14 cellular contexts compared by ENCODE assay signal in the genomic region with DNA sequence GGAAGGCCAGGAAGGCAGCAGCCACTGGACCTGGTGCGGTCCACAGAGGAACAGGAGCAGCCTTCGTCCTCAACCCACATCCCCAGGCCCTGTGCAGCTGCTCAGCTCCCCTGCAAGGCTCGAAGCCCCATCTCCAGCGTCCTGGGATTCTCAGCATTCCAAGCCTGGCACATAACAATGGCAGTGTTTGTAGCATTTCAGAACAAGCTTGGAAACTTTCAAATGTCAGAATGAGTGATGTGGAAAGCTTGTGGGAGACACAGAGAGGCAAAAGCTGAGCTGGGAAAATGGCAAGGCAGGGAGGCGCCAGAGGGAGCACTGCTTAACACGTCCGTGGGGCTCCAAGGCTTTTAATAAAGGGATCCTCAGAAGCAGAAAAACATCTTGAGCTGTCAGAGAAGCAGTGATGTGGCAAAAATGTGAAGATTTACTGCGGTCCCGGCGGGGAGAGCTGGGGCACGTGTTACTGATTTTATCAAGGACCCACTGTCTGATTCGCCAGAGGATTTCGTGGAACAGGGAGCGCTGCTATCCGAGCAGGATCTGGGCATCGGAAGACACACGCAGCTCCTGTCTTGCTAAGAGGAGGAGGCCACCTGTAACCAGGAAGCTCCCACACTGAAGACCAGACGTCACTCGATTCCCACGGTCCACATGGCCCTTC. TPM values are rescaled to one million over a fixed set of nuclear protein-coding genes. Genes with fewer than 3 reads are reported as not detected.
DNase-seq lines count a peak whose midpoint lies in the region; ATAC-seq and TF ChIP-seq lines count a peak whose summit lies in the region.
"Had no signal": no experiment of that assay in that cellular context is flagged by ENCODE, and none has a peak within 500 bp of the region (broad histone marks: within the 10 kb centered on the region; RNA-seq: fewer than 3 reads in every experiment).

No MANE protein-coding gene starts in this region.

- peak; percentile 42 for DNase-seq in A673 (ENCODE audit: low spot score)
- DNase-seq in NCI-H2227 (lab: John Stamatoyannopoulos, UW; ENCODE audit: unreplicated experiment), result peak; percentile 57
- peak; percentile 88 for DNase-seq in endodermal cell
- no peak for DNase-seq in AML-193 (lab: John Stamatoyannopoulos, UW)
- DNase-seq: activated CD4-positive, CD25-positive, alpha-beta regulatory T cell; activated naive CD4-positive, alpha-beta T cell; HFFc6; left ventricle myocardium inferior; PC-9 had no signal

- ATAC-seq in HG03095 (IDR thresholded peaks at IDR 0.05; ENCODE audit: unreplicated experiment) (no peak), HG03342 (IDR thresholded peaks at IDR 0.05; ENCODE audit: unreplicated experiment) (no peak), HG03135 (IDR thresholded peaks at IDR 0.05; ENCODE audit: unreplicated experiment) (no peak)

- H3K9me3 ChIP-seq in A673 (ENCODE audit: low read depth, low read length, poor library complexity, severe bottlenecking) (no peaks in the 10 kb centered on the region), endodermal cell (ENCODE audit: control insufficient read depth, low read length) (no peaks in the 10 kb centered on the region), muscle layer of duodenum (ENCODE audit: control insufficient read depth in 1 of 2, low read length in 2 of 2) (no peaks in the 10 kb centered on the region)
- H3K9me3 ChIP-seq: left ventricle myocardium inferior had no signal

- H3K4me1 ChIP-seq in A673 (ENCODE audit: insufficient read depth, low read length, poor library complexity, severe bottlenecking) (no peaks in the 10 kb centered on the region), endodermal cell (ENCODE audit: control insufficient read depth, insufficient read depth, low read length) (peaks cover 9% of the 10 kb centered on the region), muscle layer of duodenum (ENCODE audit: control insufficient read depth in 1 of 2, insufficient read depth in 2 of 2, low read length in 2 of 2) (peaks cover 7 to 12% of the 10 kb centered on the region in 2 donors)

- H3K4me3 ChIP-seq in A673 (ENCODE audit: low read depth, low read length, poor library complexity, severe bottlenecking) (no peak overlapping the region), endodermal cell (ENCODE audit: low read length) (no peak overlapping the region), muscle layer of duodenum (ENCODE audit: low read depth in 1 of 2, low read length in 2 of 2) (no peak overlapping the region)
- H3K4me3 ChIP-seq: left ventricle myocardium inferior, PC-9, skin epidermis had no signal

- no peaks in the 10 kb centered on the region for H3K36me3 Mint-ChIP-seq in endodermal cell (ENCODE audit: low read depth)

- no peak overlapping the region for H3K4me3 Mint-ChIP-seq in endodermal cell
- H3K4me3 Mint-ChIP-seq: HFFc6 had no signal

- H3K27ac Mint-ChIP-seq in endodermal cell, result peak overlapping the region; percentile 86
- H3K27ac Mint-ChIP-seq: HFFc6 had no signal

- H3K36me3 ChIP-seq in A673 (ENCODE audit: insufficient read depth, low read length, poor library complexity, severe bottlenecking), result no peaks in the 10 kb centered on the region
- H3K36me3 ChIP-seq in endodermal cell (ENCODE audit: control insufficient read depth, insufficient read depth, low read length), result no peaks in the 10 kb centered on the region
- H3K36me3 ChIP-seq in muscle layer of duodenum (ENCODE audit: control insufficient read depth in 1 of 2, insufficient read depth in 2 of 2, low read length in 2 of 2), result no peaks in the 10 kb centered on the region
- H3K36me3 ChIP-seq: left ventricle myocardium inferior had no signal

- H3K4me1 Mint-ChIP-seq in endodermal cell, result peaks cover 18% of the 10 kb centered on the region

- 50 to 68% methylated on average over 15 to 20 of the region's 20 CpGs for WGBS in endodermal cell (ENCODE audit: insufficient coverage in 1 of 2, insufficient read length in 1 of 2), 2 experiments

- no TSS peak for BruUV-seq in A673 (replicated peaks; lab: Mats Ljungman, UMichigan)

- no peak overlapping the region for H3K9ac ChIP-seq in endodermal cell (ENCODE audit: extremely low read depth, low read length, poor library complexity, severe bottlenecking)

- H3K27me3 Mint-ChIP-seq in endodermal cell (ENCODE audit: insufficient read depth), result no peaks in the 10 kb centered on the region

- H3K9me3 Mint-ChIP-seq in endodermal cell, result no peaks in the 10 kb centered on the region
- H3K9me3 Mint-ChIP-seq: HFFc6 had no signal

- intact Hi-C loops in A673 (cut with micrococcal nuclease; ENCODE audit: unreplicated experiment), result loop anchor here (5.0 kb wide), 1 partner anchor 978 kb away; no protein-coding TSS in a partner anchor

- CTCF ChIA-PET in A673 (lab: Charles Lee), result no interaction called here

- POLR2A ChIA-PET in A673 (lab: Charles Lee; ENCODE audit: low non-redundant PET), result no interaction called here

- H3K27me3 ChIP-seq in A673 (replicated peaks; ENCODE audit: insufficient read depth, low read depth, low read length, poor library complexity), result no peaks in the 10 kb centered on the region
- no peaks in the 10 kb centered on the region for H3K27me3 ChIP-seq in endodermal cell (ENCODE audit: control insufficient read depth, insufficient read depth, low read length, poor library complexity, severe bottlenecking)
- H3K27me3 ChIP-seq in muscle layer of duodenum (ENCODE audit: low read depth, low read length), result no peaks in the 10 kb centered on the region

- TF ChIP-seq CTCF in A673 (conservative IDR thresholded peaks at IDR 0.05; ENCODE audit: low read depth, low read length) (no peak), endodermal cell (conservative IDR thresholded peaks at IDR 0.05) (peak; percentile 19)

- no peak overlapping the region for H3K27ac ChIP-seq in A673 (ENCODE audit: low read depth, low read length, poor library complexity, severe bottlenecking)
- peak overlapping the region; percentile 93 for H3K27ac ChIP-seq in endodermal cell (ENCODE audit: low read depth, low read length)
- H3K27ac ChIP-seq in muscle layer of duodenum (ENCODE audit: low read length), result peak overlapping the region; percentile 2
- H3K27ac ChIP-seq: left ventricle myocardium inferior, PC-9 had no signal

RNA-seq across cellular contexts. Expression of a gene that starts 38.1 kb away (rescaled TPM):
- total RNA-seq in A673 (2021) (72.6 and 74.0 TPM in 2 replicates), endodermal cell (100 to 1,000 TPM; 237 to 252 TPM)
- 237 TPM for polyA plus RNA-seq in endodermal cell (2013, experiment 1 of 2)
- 220 TPM for polyA plus RNA-seq in endodermal cell (2013, experiment 2 of 2)

Comparison
In these comparisons a context has a peak if more than half of its experiments do, and no peak if none do; other contexts are left out.
1. DNase-seq: peak in A673 (single experiment), NCI-H2227 (single experiment) and endodermal cell (single experiment); none in AML-193 (0 of 2).